ENCODE assay signal across 32 cellular contexts in genomic region chr10:34964166-34964800, GRCh38.
"Had no signal": no experiment of that assay in that cellular context is flagged by ENCODE, and none has a peak within 500 bp of the region (broad histone marks: within the 10 kb centered on the region; RNA-seq: fewer than 3 reads in every experiment).

No MANE protein-coding gene starts in this region.

- DNase-seq: activated CD4-positive, alpha-beta memory T cell treated with anti-CD3 and anti-CD28 coated beads, Interleukin-2, amount 10 ng/mL, durations not matched to agents 7 days and 5 days; activated CD4-positive, alpha-beta T cell treated with anti-CD3 and anti-CD28 coated beads for 36 hours; activated CD4-positive, alpha-beta T cell treated with anti-CD3 and anti-CD28 coated beads, Interleukin-2, amount 10 ng/mL, durations not matched to agents 7 days and 5 days; activated CD4-positive, alpha-beta T cell treated with anti-CD3 and anti-CD28 coated beads, Interleukin-2, amount 50 U/mL, for 4 hours; activated CD4-positive, CD25-positive, alpha-beta regulatory T cell; activated CD4-positive, CD25-positive, alpha-beta regulatory T cell treated with anti-CD3 and anti-CD28 coated beads, Interleukin-2, amount 50 U/mL, for 72 hours; activated CD8-positive, alpha-beta memory T cell treated with anti-CD3 and anti-CD28 coated beads for 24 hours; activated effector memory CD4-positive, alpha-beta T cell treated with Interleukin-2 at 50 U/mL for 16 hours; activated naive CD4-positive, alpha-beta T cell; activated naive CD4-positive, alpha-beta T cell treated with anti-CD3 and anti-CD28 coated beads, Interleukin-2, amount 10 ng/mL, durations not matched to agents 7 days and 5 days; activated naive CD8-positive, alpha-beta T cell treated with anti-CD3 and anti-CD28 coated beads, Interleukin-2, amount 10 ng/mL, durations not matched to agents 7 days and 5 days; activated T-cell treated with anti-CD3 and anti-CD28 coated beads, Interleukin-2, amount 50 U/mL, for 4 hours; anterior cingulate cortex; brain microvascular endothelial cell; dorsolateral prefrontal cortex; effector memory CD4-positive, alpha-beta T cell; erythroblast; foreskin keratinocyte; gastrocnemius medialis; heart right ventricle; T-helper 1 cell; T-helper 17 cell; T1000 had no signal

- H3K9me3 ChIP-seq: esophagus muscularis mucosa, gastrocnemius medialis, heart right ventricle had no signal

- H3K36me3 ChIP-seq: brain microvascular endothelial cell, esophagus muscularis mucosa, gastrocnemius medialis, heart right ventricle had no signal

- H3K4me3 ChIP-seq: coronary artery, dorsolateral prefrontal cortex, esophagus muscularis mucosa, gastrocnemius medialis, heart right ventricle had no signal

- H3K4me1 Mint-ChIP-seq: activated CD4-positive, alpha-beta memory T cell treated with anti-CD3 and anti-CD28 coated beads, Interleukin-2, amount 10 ng/mL, durations not matched to agents 7 days and 5 days; activated CD4-positive, alpha-beta T cell treated with anti-CD3 and anti-CD28 coated beads for 36 hours; activated CD4-positive, alpha-beta T cell treated with anti-CD3 and anti-CD28 coated beads, Interleukin-2, amount 10 ng/mL, durations not matched to agents 7 days and 5 days; activated naive CD4-positive, alpha-beta T cell treated with anti-CD3 and anti-CD28 coated beads, Interleukin-2, amount 10 ng/mL, durations not matched to agents 7 days and 5 days; activated naive CD8-positive, alpha-beta T cell treated with anti-CD3 and anti-CD28 coated beads, Interleukin-2, amount 10 ng/mL, durations not matched to agents 7 days and 5 days; activated T-helper 17 cell treated with anti-CD3 and anti-CD28 coated beads, Interleukin-2, amount 50 U/mL, for 72 hours; central memory CD8-positive, alpha-beta T cell; T-helper 17 cell had no signal

- H3K27ac Mint-ChIP-seq: activated CD4-positive, alpha-beta memory T cell treated with anti-CD3 and anti-CD28 coated beads, Interleukin-2, amount 10 ng/mL, durations not matched to agents 7 days and 5 days; activated CD4-positive, alpha-beta T cell treated with anti-CD3 and anti-CD28 coated beads for 36 hours; activated CD4-positive, alpha-beta T cell treated with anti-CD3 and anti-CD28 coated beads, Interleukin-2, amount 10 ng/mL, durations not matched to agents 7 days and 5 days; activated naive CD4-positive, alpha-beta T cell treated with anti-CD3 and anti-CD28 coated beads, Interleukin-2, amount 10 ng/mL, durations not matched to agents 7 days and 5 days; activated naive CD4-positive, alpha-beta T cell treated with anti-CD3 and anti-CD28 coated beads, Interleukin-2, amount 50 U/mL, for 72 hours; activated naive CD8-positive, alpha-beta T cell treated with anti-CD3 and anti-CD28 coated beads, Interleukin-2, amount 10 ng/mL, durations not matched to agents 7 days and 5 days; activated T-helper 17 cell treated with anti-CD3 and anti-CD28 coated beads, Interleukin-2, amount 50 U/mL, for 72 hours; dendritic cell treated with granulocyte-macrophage colony-stimulating factor and Interleukin-4, amounts not matched to agents 40 ng/mL and 50 ng/mL, for 4 days; T-helper 17 cell; T-helper 2 cell treated with Interferon-gamma antibody and Interleukin-4, amounts not matched to agents 5 μg/mL and 100 μg/mL, for 36 hours had no signal

- H3K4me3 Mint-ChIP-seq: activated CD4-positive, alpha-beta memory T cell treated with anti-CD3 and anti-CD28 coated beads, Interleukin-2, amount 10 ng/mL, durations not matched to agents 7 days and 5 days; activated CD4-positive, alpha-beta T cell treated with anti-CD3 and anti-CD28 coated beads for 36 hours; activated CD4-positive, alpha-beta T cell treated with anti-CD3 and anti-CD28 coated beads, Interleukin-2, amount 10 ng/mL, durations not matched to agents 7 days and 5 days; activated naive CD4-positive, alpha-beta T cell treated with anti-CD3 and anti-CD28 coated beads, Interleukin-2, amount 10 ng/mL, durations not matched to agents 7 days and 5 days; activated naive CD8-positive, alpha-beta T cell treated with anti-CD3 and anti-CD28 coated beads, Interleukin-2, amount 10 ng/mL, durations not matched to agents 7 days and 5 days; activated T-cell treated with anti-CD3 and anti-CD28 coated beads, Interleukin-2, amount 50 U/mL, for 4 hours; activated T-helper 17 cell treated with anti-CD3 and anti-CD28 coated beads, Interleukin-2, amount 50 U/mL, for 72 hours; central memory CD8-positive, alpha-beta T cell; dendritic cell treated with granulocyte-macrophage colony-stimulating factor and Interleukin-4, amounts not matched to agents 40 ng/mL and 50 ng/mL, for 4 days; T-helper 17 cell; T-helper 2 cell treated with Interferon-gamma antibody and Interleukin-4, amounts not matched to agents 5 μg/mL and 100 μg/mL, for 36 hours had no signal

- H3K27me3 ChIP-seq: brain microvascular endothelial cell, esophagus muscularis mucosa, foreskin keratinocyte, gastrocnemius medialis, heart right ventricle had no signal

- FAIRE-seq: astrocyte, bronchial epithelial cell had no signal

- H3K36me3 Mint-ChIP-seq: activated naive CD4-positive, alpha-beta T cell treated with anti-CD3 and anti-CD28 coated beads, Interleukin-2, amount 10 ng/mL, durations not matched to agents 7 days and 5 days; activated naive CD4-positive, alpha-beta T cell treated with anti-CD3 and anti-CD28 coated beads, Interleukin-2, amount 50 U/mL, for 72 hours; activated naive CD8-positive, alpha-beta T cell treated with anti-CD3 and anti-CD28 coated beads, Interleukin-2, amount 10 ng/mL, durations not matched to agents 7 days and 5 days had no signal

- H3K4me1 ChIP-seq: foreskin keratinocyte had no signal

- H3K27me3 Mint-ChIP-seq: activated CD4-positive, alpha-beta memory T cell treated with anti-CD3 and anti-CD28 coated beads, Interleukin-2, amount 10 ng/mL, durations not matched to agents 7 days and 5 days; activated CD4-positive, alpha-beta T cell treated with anti-CD3 and anti-CD28 coated beads for 36 hours; activated CD4-positive, alpha-beta T cell treated with anti-CD3 and anti-CD28 coated beads, Interleukin-2, amount 10 ng/mL, durations not matched to agents 7 days and 5 days; activated naive CD8-positive, alpha-beta T cell treated with anti-CD3 and anti-CD28 coated beads, Interleukin-2, amount 10 ng/mL, durations not matched to agents 7 days and 5 days; activated T-helper 17 cell treated with anti-CD3 and anti-CD28 coated beads, Interleukin-2, amount 50 U/mL, for 72 hours; dendritic cell treated with granulocyte-macrophage colony-stimulating factor and Interleukin-4, amounts not matched to agents 40 ng/mL and 50 ng/mL, for 4 days had no signal

- H3K9me3 Mint-ChIP-seq: activated CD4-positive, alpha-beta memory T cell treated with anti-CD3 and anti-CD28 coated beads, Interleukin-2, amount 10 ng/mL, durations not matched to agents 7 days and 5 days; activated CD4-positive, alpha-beta T cell treated with anti-CD3 and anti-CD28 coated beads, Interleukin-2, amount 10 ng/mL, durations not matched to agents 7 days and 5 days; activated naive CD4-positive, alpha-beta T cell treated with anti-CD3 and anti-CD28 coated beads, Interleukin-2, amount 10 ng/mL, durations not matched to agents 7 days and 5 days; activated naive CD4-positive, alpha-beta T cell treated with anti-CD3 and anti-CD28 coated beads, Interleukin-2, amount 50 U/mL, for 72 hours; activated naive CD8-positive, alpha-beta T cell treated with anti-CD3 and anti-CD28 coated beads, Interleukin-2, amount 10 ng/mL, durations not matched to agents 7 days and 5 days; activated T-cell treated with anti-CD3 and anti-CD28 coated beads, Interleukin-2, amount 50 U/mL, for 4 hours; activated T-helper 17 cell treated with anti-CD3 and anti-CD28 coated beads, Interleukin-2, amount 50 U/mL, for 72 hours; central memory CD8-positive, alpha-beta T cell; dendritic cell treated with granulocyte-macrophage colony-stimulating factor and Interleukin-4, amounts not matched to agents 40 ng/mL and 50 ng/mL, for 4 days; T-helper 2 cell treated with Interferon-gamma antibody and Interleukin-4, amounts not matched to agents 5 μg/mL and 100 μg/mL, for 36 hours had no signal

- H3K27ac ChIP-seq: brain microvascular endothelial cell, coronary artery, dorsolateral prefrontal cortex, esophagus muscularis mucosa, foreskin keratinocyte, gastrocnemius medialis, heart right ventricle had no signal
